In genomic region chr7:25118048-25118753, GRCh38 we compare ENCODE assay signal across 12 cellular contexts. TPM values are rescaled to one million over a fixed set of nuclear protein-coding genes. Genes with fewer than 3 reads are reported as not detected.
DNase-seq lines count a peak whose midpoint lies in the region; ATAC-seq and TF ChIP-seq lines count a peak whose summit lies in the region.
"Had no signal": no experiment of that assay in that cellular context is flagged by ENCODE, and none has a peak within 500 bp of the region (broad histone marks: within the 10 kb centered on the region; RNA-seq: fewer than 3 reads in every experiment).

No MANE protein-coding gene starts in this region.

- no peaks in the 10 kb centered on the region for H3K36me3 ChIP-seq in CD8-positive, alpha-beta T cell (ENCODE audit: insufficient read depth, low read length)
- H3K36me3 ChIP-seq in SU-DHL-6 (ENCODE audit: low read length): peaks cover 38% of the 10 kb centered on the region
- H3K36me3 ChIP-seq in mammary epithelial cell (ENCODE audit: insufficient read depth, low read length): peaks cover 33% of the 10 kb centered on the region

- H3K27ac ChIP-seq in CD8-positive, alpha-beta T cell (ENCODE audit: low read depth, low read length): no peak overlapping the region
- H3K27ac ChIP-seq in SU-DHL-6 (ENCODE audit: low read depth, low read length): peak overlapping the region; percentile 53
- H3K27ac ChIP-seq in mammary epithelial cell (ENCODE audit: insufficient read depth, low read depth, low read length): no peak overlapping the region
- no peak overlapping the region for H3K27ac ChIP-seq in foreskin keratinocyte

- CTCF ChIA-PET in CD8-positive, alpha-beta T cell (lab: Charles Lee): interaction anchor here (0.9 to 1.3 kb wide), 3 partner anchors 19 to 305 kb away, joined by 3 to 4 read pairs (median 4); no protein-coding TSS in a partner anchor
- CTCF ChIA-PET in mammary epithelial cell (lab: Charles Lee; ENCODE audit: low non-redundant PET): no interaction called here

- intact Hi-C loops in CD8-positive, alpha-beta T cell (cut with DNase I, micrococcal nuclease): no loop called here
- intact Hi-C loops in mammary epithelial cell (cut with micrococcal nuclease): no loop called here

- dilution Hi-C loops in mammary epithelial cell (cut with HindIII; ENCODE audit: low sequenced_read_pairs): no loop called here

- no peak overlapping the region for H3K4me3 Mint-ChIP-seq in CD8-positive, alpha-beta T cell

- H3K4me1 ChIP-seq in CD8-positive, alpha-beta T cell (ENCODE audit: insufficient read depth, low read length): no peaks in the 10 kb centered on the region
- H3K4me1 ChIP-seq in mammary epithelial cell (ENCODE audit: insufficient read depth, low read length) (peaks cover 5% of the 10 kb centered on the region), foreskin keratinocyte (no peaks in the 10 kb centered on the region)

- peaks cover 27% of the 10 kb centered on the region for H3K4me1 Mint-ChIP-seq in CD8-positive, alpha-beta T cell (ENCODE audit: low read depth)

- ATAC-seq in CD8-positive, alpha-beta T cell: no peak
- peak; percentile 18 for ATAC-seq in GM19043 (IDR thresholded peaks at IDR 0.05; ENCODE audit: low read depth, unreplicated experiment)
- peak; percentile 32 for ATAC-seq in HG02884 (IDR thresholded peaks at IDR 0.05; ENCODE audit: unreplicated experiment)
- no peak for ATAC-seq in foreskin keratinocyte

- H3K9ac ChIP-seq in SU-DHL-6 (ENCODE audit: low read length) (no peak overlapping the region), mammary epithelial cell (ENCODE audit: insufficient read depth, low read length) (no peak overlapping the region)

- TF ChIP-seq CTCF in CD8-positive, alpha-beta T cell (IDR thresholded peaks at IDR 0.05): no peak
- TF ChIP-seq CTCF in SU-DHL-6 (IDR thresholded peaks at IDR 0.05; ENCODE audit: insufficient read depth, low read length, poor library complexity, severe bottlenecking): no peak
- TF ChIP-seq CTCF in mammary epithelial cell (conservative IDR thresholded peaks at IDR 0.05 in 1 of 2, IDR thresholded peaks at IDR 0.05 in 1 of 2; ENCODE audit: extremely low read depth in 1 of 2, insufficient read depth in 1 of 2, low read depth in 1 of 2, low read length in 2 of 2): no peak
- no peak for TF ChIP-seq CTCF in foreskin keratinocyte (conservative IDR thresholded peaks at IDR 0.05)

- BruUV-seq in mammary epithelial cell (replicated peaks; lab: Mats Ljungman, UMichigan): no TSS peak

- peak overlapping the region; percentile 75 for H3K27ac Mint-ChIP-seq in CD8-positive, alpha-beta T cell

- in situ Hi-C loops in mammary epithelial cell (cut with MboI; ENCODE audit: low sequenced_read_pairs in 2 of 2): no loop called here

- H3K79me2 ChIP-seq in SU-DHL-6 (ENCODE audit: insufficient read depth, low read length) (peaks cover 44% of the 10 kb centered on the region), mammary epithelial cell (ENCODE audit: insufficient read depth, low read length) (peaks cover 35% of the 10 kb centered on the region)

- H3K27me3 Mint-ChIP-seq in CD8-positive, alpha-beta T cell (ENCODE audit: low read depth): no peaks in the 10 kb centered on the region

- DNase-seq in CD8-positive, alpha-beta T cell: no peak
- no peak for DNase-seq in mammary epithelial cell
- no peak for DNase-seq in HuH-7.5 (ENCODE audit: low spot score)
- no peak for DNase-seq in effector CD4-positive, alpha-beta T cell
- DNase-seq in foreskin keratinocyte: no peak
- DNase-seq: dermis blood vessel endothelial cell; DND-41; NCI-H510A treated with DMSO at 0.1 percent for 48 hours; stimulated activated naive CD4-positive, alpha-beta T cell treated with Interleukin-2 at 50 U/mL for 16 hours had no signal

- POLR2A ChIA-PET in CD8-positive, alpha-beta T cell (lab: Charles Lee): no interaction called here

- peaks cover 41% of the 10 kb centered on the region for H3F3A ChIP-seq in SU-DHL-6 (ENCODE audit: insufficient read depth)

- 93% methylated on average over 8 of the region's 8 CpGs for WGBS in mammary epithelial cell (ENCODE audit: low coverage, missing lambda C conversion rate)

- H3K9me3 Mint-ChIP-seq in CD8-positive, alpha-beta T cell: no peaks in the 10 kb centered on the region

- peaks cover 38% of the 10 kb centered on the region for H3K36me3 Mint-ChIP-seq in CD8-positive, alpha-beta T cell

- no peaks in the 10 kb centered on the region for H3K9me2 ChIP-seq in SU-DHL-6 (replicated peaks; ENCODE audit: insufficient read depth, low read length)

- H4K20me1 ChIP-seq in SU-DHL-6 (ENCODE audit: low read depth, low read length): peaks cover 9% of the 10 kb centered on the region; the same call in 1 of the 2 replicates
- H4K20me1 ChIP-seq in mammary epithelial cell (ENCODE audit: insufficient read depth, low read length): no peaks in the 10 kb centered on the region

- peak overlapping the region; percentile 14 for H3K4me2 ChIP-seq in SU-DHL-6 (ENCODE audit: low read depth, low read length, poor library complexity, severe bottlenecking)
- H3K4me2 ChIP-seq in mammary epithelial cell (ENCODE audit: insufficient read depth, low read depth, low read length): no peak overlapping the region

- no peaks in the 10 kb centered on the region for H3K9me3 ChIP-seq in CD8-positive, alpha-beta T cell (ENCODE audit: low read length)
- H3K9me3 ChIP-seq in SU-DHL-6 (ENCODE audit: insufficient read depth, low read length) (no peaks in the 10 kb centered on the region), mammary epithelial cell (replicated peaks; ENCODE audit: insufficient read depth, low read length) (no peaks in the 10 kb centered on the region)

- H2AFZ ChIP-seq in SU-DHL-6 (ENCODE audit: low read depth, low read length, severe bottlenecking) (no peak overlapping the region), mammary epithelial cell (ENCODE audit: low read depth, low read length) (no peak overlapping the region)

- H3K27me3 ChIP-seq in CD8-positive, alpha-beta T cell (ENCODE audit: insufficient read depth, low read length): no peaks in the 10 kb centered on the region
- H3K27me3 ChIP-seq in SU-DHL-6 (ENCODE audit: low read length) (no peaks in the 10 kb centered on the region), mammary epithelial cell (ENCODE audit: insufficient read depth, low read length) (no peaks in the 10 kb centered on the region), foreskin keratinocyte (no peaks in the 10 kb centered on the region)

- H3K4me3 ChIP-seq in CD8-positive, alpha-beta T cell (ENCODE audit: low read depth, low read length): no peak overlapping the region
- H3K4me3 ChIP-seq in SU-DHL-6 (ENCODE audit: insufficient read depth, low read length, poor library complexity, severe bottlenecking) (no peak overlapping the region), mammary epithelial cell (replicated peaks in 1 of 3; ENCODE audit: insufficient read depth in 1 of 3, low read depth in 2 of 3, low read length in 3 of 3) (no peak overlapping the region)

RNA-seq across cellular contexts. Expression of gene CYCS, which starts 6.9 kb away (rescaled TPM):
- total RNA-seq in CD8-positive, alpha-beta T cell: 100 to 1,000 TPM; 135 to 140 TPM
- 100 to 1,000 TPM in 1 of 2 donors, 10 to 100 TPM in 1; 34.3 to 210 TPM for total RNA-seq in mammary epithelial cell
- polyA plus RNA-seq in mammary epithelial cell: 74.1 TPM
- polyA minus RNA-seq in mammary epithelial cell: 26.3 TPM
- 197 and 213 TPM in 2 replicates for total RNA-seq in foreskin keratinocyte
- 183 and 230 TPM in 2 replicates for polyA plus RNA-seq in foreskin keratinocyte

Comparison
In these comparisons a context has a peak if more than half of its experiments do, and no peak if none do; other contexts are left out.
1. ATAC-seq: peak in GM19043 (single experiment) and HG02884 (single experiment); none in CD8-positive, alpha-beta T cell (single experiment) and foreskin keratinocyte (single experiment).